In genomic region chr21:28385845-28386244, GRCh38 we compare ENCODE assay signal across 11 cellular contexts.
"Had no signal": no experiment of that assay in that cellular context is flagged by ENCODE, and none has a peak within 500 bp of the region (broad histone marks: within the 10 kb centered on the region; RNA-seq: fewer than 3 reads in every experiment).

No MANE protein-coding gene starts in this region.

- H3K4me2 ChIP-seq: GM23338 had no signal

- H3K36me3 ChIP-seq: HAP-1 had no signal

- ATAC-seq: GM23338, HCT116 had no signal

- H3K9me3 ChIP-seq: HAP-1 had no signal

- FAIRE-seq: H1, H54 had no signal

- H3K27ac ChIP-seq: GM23248 had no signal

- H3K4me1 ChIP-seq: HAP-1 had no signal

- H3K4me3 ChIP-seq: GM23248, GM23338, HAP-1 had no signal

- H3K9ac ChIP-seq: GM23248 had no signal

- H2AFZ ChIP-seq: GM23248, GM23338 had no signal

- DNase-seq: GM23248, GOT3, H7, H9, HCEC 1CT, HFFc6 had no signal
